Comparison of ENCODE assay signal across 21 cellular contexts in the genomic region with DNA sequence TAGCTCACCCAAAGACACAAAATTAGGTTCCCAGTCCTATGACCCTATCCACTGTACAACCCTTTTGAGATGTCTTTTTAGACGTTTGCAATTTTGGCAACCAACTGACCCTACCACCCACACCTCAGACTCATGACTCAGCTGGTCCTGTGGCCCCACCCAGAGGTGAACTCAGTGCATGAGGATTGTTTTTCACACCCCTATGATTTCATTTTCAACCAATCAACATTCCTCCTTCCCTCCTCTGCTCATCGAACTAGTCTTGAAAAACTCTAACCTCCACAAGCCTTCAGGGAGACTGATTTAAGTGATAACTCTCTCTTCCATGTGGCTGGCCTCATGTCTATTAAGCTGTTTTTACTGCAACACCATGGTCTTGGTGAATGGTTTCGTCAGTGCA.
A peak's percentile ranks its signal among the peaks of the same experiment; 100 is the strongest.
DNase-seq lines count a peak whose midpoint lies in the region; ATAC-seq and TF ChIP-seq lines count a peak whose summit lies in the region.
"Had no signal": no experiment of that assay in that cellular context is flagged by ENCODE, and none has a peak within 500 bp of the region (broad histone marks: within the 10 kb centered on the region; RNA-seq: fewer than 3 reads in every experiment).

No MANE protein-coding gene starts in this region.

- H3K9me2 ChIP-seq in GM23338 (ENCODE audit: insufficient read depth) = 0 out of 2 replicates have a peak, but pooled peaks cover 2% of the 10 kb centered on the region

- H3K4me2 ChIP-seq in GM23338 (no peak overlapping the region), OCI-LY3 (ENCODE audit: low read length) (peak overlapping the region; percentile 11; the same call in 1 of the 2 replicates)
- H3K4me2 ChIP-seq: A549 had no signal

- 12% methylated on average over 3 of the region's 3 CpGs for WGBS in thyroid gland, 2 donors

- no peak for TF ChIP-seq POLR2A in thyroid gland (IDR thresholded peaks at IDR 0.05)

- intact Hi-C loops in thyroid gland (cut with DNase I) = no loop called here

- H3K79me2 ChIP-seq in GM23338 (replicated peaks; ENCODE audit: insufficient read depth) (no peaks in the 10 kb centered on the region), OCI-LY3 (ENCODE audit: low read length) (no peaks in the 10 kb centered on the region)

- ATAC-seq in GM23338 = peak; percentile 32; the same call in 1 of the 3 replicates
- no peak for ATAC-seq in stimulated activated effector memory CD8-positive, alpha-beta T cell treated with anti-CD3 and anti-CD28 coated beads, Interleukin-12 subunit alpha, Interleukin-12 subunit beta, amount 100 ng/mL, for 72 hours
- no peak for ATAC-seq in HG03457 (IDR thresholded peaks at IDR 0.05; ENCODE audit: unreplicated experiment)
- no peak for ATAC-seq in HG03159 (IDR thresholded peaks at IDR 0.05; ENCODE audit: unreplicated experiment)
- ATAC-seq: A549, GM12878, HCT116, Panc1 had no signal

- H3K4me3 Mint-ChIP-seq in GM23338 = no peak overlapping the region
- no peak overlapping the region for H3K4me3 Mint-ChIP-seq in stimulated activated effector memory CD8-positive, alpha-beta T cell treated with anti-CD3 and anti-CD28 coated beads, Interleukin-12 subunit alpha, Interleukin-12 subunit beta, amount 100 ng/mL, for 72 hours

- H3K27me3 ChIP-seq in GM23338 (ENCODE audit: insufficient read depth) (no peaks in the 10 kb centered on the region), OCI-LY3 (ENCODE audit: low read depth, low read length) (peaks cover 47% of the 10 kb centered on the region), thyroid gland (no peaks in the 10 kb centered on the region)
- H3K27me3 ChIP-seq: BE2C, SJCRH30 had no signal

- 0 out of 3 replicates have a peak, but pooled peaks cover 2% of the 10 kb centered on the region for H3K36me3 Mint-ChIP-seq in GM23338 (ENCODE audit: low read depth)
- H3K36me3 Mint-ChIP-seq in stimulated activated effector memory CD8-positive, alpha-beta T cell treated with anti-CD3 and anti-CD28 coated beads, Interleukin-12 subunit alpha, Interleukin-12 subunit beta, amount 100 ng/mL, for 72 hours = no peaks in the 10 kb centered on the region

- H4K20me1 ChIP-seq in GM23338 (replicated peaks; ENCODE audit: insufficient read depth) (no peaks in the 10 kb centered on the region), OCI-LY3 (ENCODE audit: insufficient read depth, low read length) (no peaks in the 10 kb centered on the region)

- no peak overlapping the region for H3K9ac ChIP-seq in OCI-LY3 (ENCODE audit: low read length)

- DNase-seq in GM23338 (ENCODE audit: low spot score) = no peak
- peak; percentile 20 for DNase-seq in glomerular visceral epithelial cell (ENCODE audit: extremely low spot score)
- peak; percentile 52 to 59 for DNase-seq in thyroid gland
- no peak for DNase-seq in stimulated activated effector memory CD8-positive, alpha-beta T cell treated with anti-CD3 and anti-CD28 coated beads, Interleukin-12 subunit alpha, Interleukin-12 subunit beta, amount 100 ng/mL, for 72 hours (ENCODE audit: low spot score in 2 of 2)
- DNase-seq: BE2C, DMS79 treated with DMSO at 0.1 percent for 48 hours, Kasumi-1, NCI-H1417, NCI-H1694 treated with DMSO at 0.1 percent for 48 hours, NCI-H2081 treated with DMSO at 0.1 percent for 48 hours, NCI-H2171 treated with DMSO at 0.1 percent for 48 hours, NCI-H446, NCI-H526, SJCRH30 had no signal

- H3K4me1 Mint-ChIP-seq in GM23338 = peaks cover 4% of the 10 kb centered on the region; the same call in 2 of the 3 replicates
- H3K4me1 Mint-ChIP-seq in stimulated activated effector memory CD8-positive, alpha-beta T cell treated with anti-CD3 and anti-CD28 coated beads, Interleukin-12 subunit alpha, Interleukin-12 subunit beta, amount 100 ng/mL, for 72 hours = no peaks in the 10 kb centered on the region

- H3K9me3 Mint-ChIP-seq in GM23338 = no peaks in the 10 kb centered on the region; the same call in 2 of the 3 replicates
- H3K9me3 Mint-ChIP-seq in stimulated activated effector memory CD8-positive, alpha-beta T cell treated with anti-CD3 and anti-CD28 coated beads, Interleukin-12 subunit alpha, Interleukin-12 subunit beta, amount 100 ng/mL, for 72 hours = no peaks in the 10 kb centered on the region

- no peaks in the 10 kb centered on the region for H3F3A ChIP-seq in GM23338 (replicated peaks; ENCODE audit: low read depth)

- H3K4me1 ChIP-seq in GM23338 (ENCODE audit: insufficient read depth) = no peaks in the 10 kb centered on the region
- peaks cover 24% of the 10 kb centered on the region for H3K4me1 ChIP-seq in OCI-LY3 (ENCODE audit: low read length)
- H3K4me1 ChIP-seq in thyroid gland = peaks cover 39 to 47% of the 10 kb centered on the region in 2 donors
- H3K4me1 ChIP-seq: A549, BE2C, SJCRH30 had no signal

- H3K27ac ChIP-seq in GM23338 (ENCODE audit: low read depth) (no peak overlapping the region), OCI-LY3 (ENCODE audit: low read length) (no peak overlapping the region), thyroid gland (peak overlapping the region; percentile 16 to 72 (median 65))
- H3K27ac ChIP-seq: A549, SJCRH30 had no signal

- H2AFZ ChIP-seq in GM23338 = no peak overlapping the region
- no peak overlapping the region for H2AFZ ChIP-seq in OCI-LY3 (ENCODE audit: low read depth, low read length)

- H3K4me3 ChIP-seq in GM23338 (no peak overlapping the region), OCI-LY3 (ENCODE audit: low read length) (no peak overlapping the region), thyroid gland (replicated peaks in 1 of 3) (no peak overlapping the region)
- H3K4me3 ChIP-seq: A549, GM12878, SJCRH30 had no signal

- H3K27me3 Mint-ChIP-seq in GM23338 (ENCODE audit: insufficient read depth, low read depth, poor library complexity) = peaks cover 9% of the 10 kb centered on the region

- H3K27ac Mint-ChIP-seq in GM23338 = no peak overlapping the region
- no peak overlapping the region for H3K27ac Mint-ChIP-seq in stimulated activated effector memory CD8-positive, alpha-beta T cell treated with anti-CD3 and anti-CD28 coated beads, Interleukin-12 subunit alpha, Interleukin-12 subunit beta, amount 100 ng/mL, for 72 hours

- no peaks in the 10 kb centered on the region for H3K9me3 ChIP-seq in OCI-LY3 (ENCODE audit: insufficient read depth, low read length)
- H3K9me3 ChIP-seq in thyroid gland = no peaks in the 10 kb centered on the region
- H3K9me3 ChIP-seq: SJCRH30 had no signal

- TF ChIP-seq CTCF in GM23338 (conservative IDR thresholded peaks at IDR 0.05; ENCODE audit: low read depth in 2 of 2) (peak; percentile 12 to 46; a peak in 2 of 4 replicates), OCI-LY3 (IDR thresholded peaks at IDR 0.05; ENCODE audit: low read depth, low read length) (peak; percentile 21), thyroid gland (IDR thresholded peaks at IDR 0.05) (peak in 3 of 6 experiments; percentile 9 to 27 (median 23))

- H3K36me3 ChIP-seq in GM23338 (ENCODE audit: insufficient read depth) (no peaks in the 10 kb centered on the region), OCI-LY3 (replicated peaks; ENCODE audit: low read depth, low read length) (no peaks in the 10 kb centered on the region), thyroid gland (no peaks in the 10 kb centered on the region)
- H3K36me3 ChIP-seq: BE2C, SJCRH30 had no signal

TF ChIP-seq in GM23338, 12 proteins besides CTCF, POLR2A, EP300 and RAD21:
- TF ChIP-seq JUNB (IDR thresholded peaks at IDR 0.05; ENCODE audit: unreplicated experiment) = no peak
- TF ChIP-seq ZNF114 (CRISPR knock-in tag; IDR thresholded peaks at IDR 0.05) = no peak
- TF ChIP-seq, protein P1, sequence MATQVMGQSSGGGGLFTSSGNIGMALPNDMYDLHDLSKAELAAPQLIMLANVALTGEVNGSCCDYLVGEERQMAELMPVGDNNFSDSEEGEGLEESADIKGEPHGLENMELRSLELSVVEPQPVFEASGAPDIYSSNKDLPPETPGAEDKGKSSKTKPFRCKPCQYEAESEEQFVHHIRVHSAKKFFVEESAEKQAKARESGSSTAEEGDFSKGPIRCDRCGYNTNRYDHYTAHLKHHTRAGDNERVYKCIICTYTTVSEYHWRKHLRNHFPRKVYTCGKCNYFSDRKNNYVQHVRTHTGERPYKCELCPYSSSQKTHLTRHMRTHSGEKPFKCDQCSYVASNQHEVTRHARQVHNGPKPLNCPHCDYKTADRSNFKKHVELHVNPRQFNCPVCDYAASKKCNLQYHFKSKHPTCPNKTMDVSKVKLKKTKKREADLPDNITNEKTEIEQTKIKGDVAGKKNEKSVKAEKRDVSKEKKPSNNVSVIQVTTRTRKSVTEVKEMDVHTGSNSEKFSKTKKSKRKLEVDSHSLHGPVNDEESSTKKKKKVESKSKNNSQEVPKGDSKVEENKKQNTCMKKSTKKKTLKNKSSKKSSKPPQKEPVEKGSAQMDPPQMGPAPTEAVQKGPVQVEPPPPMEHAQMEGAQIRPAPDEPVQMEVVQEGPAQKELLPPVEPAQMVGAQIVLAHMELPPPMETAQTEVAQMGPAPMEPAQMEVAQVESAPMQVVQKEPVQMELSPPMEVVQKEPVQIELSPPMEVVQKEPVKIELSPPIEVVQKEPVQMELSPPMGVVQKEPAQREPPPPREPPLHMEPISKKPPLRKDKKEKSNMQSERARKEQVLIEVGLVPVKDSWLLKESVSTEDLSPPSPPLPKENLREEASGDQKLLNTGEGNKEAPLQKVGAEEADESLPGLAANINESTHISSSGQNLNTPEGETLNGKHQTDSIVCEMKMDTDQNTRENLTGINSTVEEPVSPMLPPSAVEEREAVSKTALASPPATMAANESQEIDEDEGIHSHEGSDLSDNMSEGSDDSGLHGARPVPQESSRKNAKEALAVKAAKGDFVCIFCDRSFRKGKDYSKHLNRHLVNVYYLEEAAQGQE (IDR thresholded peaks at IDR 0.05; ENCODE audit: unreplicated experiment) = no peak
- TF ChIP-seq STAT1 (IDR thresholded peaks at IDR 0.05; ENCODE audit: unreplicated experiment) = no peak
- TF ChIP-seq, protein P2, sequence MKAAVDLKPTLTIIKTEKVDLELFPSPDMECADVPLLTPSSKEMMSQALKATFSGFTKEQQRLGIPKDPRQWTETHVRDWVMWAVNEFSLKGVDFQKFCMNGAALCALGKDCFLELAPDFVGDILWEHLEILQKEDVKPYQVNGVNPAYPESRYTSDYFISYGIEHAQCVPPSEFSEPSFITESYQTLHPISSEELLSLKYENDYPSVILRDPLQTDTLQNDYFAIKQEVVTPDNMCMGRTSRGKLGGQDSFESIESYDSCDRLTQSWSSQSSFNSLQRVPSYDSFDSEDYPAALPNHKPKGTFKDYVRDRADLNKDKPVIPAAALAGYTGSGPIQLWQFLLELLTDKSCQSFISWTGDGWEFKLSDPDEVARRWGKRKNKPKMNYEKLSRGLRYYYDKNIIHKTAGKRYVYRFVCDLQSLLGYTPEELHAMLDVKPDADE (IDR thresholded peaks at IDR 0.05) = no peak

Comparison
In these comparisons a context has a peak if more than half of its experiments do, and no peak if none do; other contexts are left out.
1. DNase-seq: peak in glomerular visceral epithelial cell (single experiment) and thyroid gland (2 of 2); none in GM23338 (single experiment) and stimulated activated effector memory CD8-positive, alpha-beta T cell treated with anti-CD3 and anti-CD28 coated beads, Interleukin-12 subunit alpha, Interleukin-12 subunit beta, amount 100 ng/mL, for 72 hours (0 of 2).
2. H3K27ac ChIP-seq: peak in thyroid gland (3 of 3); none in GM23338 (single experiment) and OCI-LY3 (single experiment).